Comparison of ENCODE assay signal across 14 cellular contexts in the genomic region with DNA sequence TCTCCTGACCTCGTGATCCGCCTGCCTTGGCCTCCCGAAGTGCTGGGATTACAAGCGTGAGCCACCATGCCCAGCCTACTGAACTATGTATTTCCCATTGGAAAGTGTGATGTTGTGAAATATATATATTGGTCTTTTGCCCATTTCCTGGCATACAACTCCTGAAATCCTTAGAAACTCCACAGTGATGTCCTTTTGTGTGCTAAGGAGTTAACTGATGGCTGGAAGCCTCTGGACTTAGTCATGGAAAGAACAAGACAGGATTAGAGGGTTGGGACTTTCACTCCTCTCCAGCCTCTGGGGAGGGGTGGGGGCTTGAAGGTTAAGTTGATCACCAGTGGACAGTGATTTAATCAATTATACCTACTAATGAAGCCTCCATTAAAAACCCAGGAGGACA. TPM values are rescaled to one million over a fixed set of nuclear protein-coding genes. Genes with fewer than 3 reads are reported as not detected.
A peak's percentile ranks its signal among the peaks of the same experiment; 100 is the strongest.
DNase-seq lines count a peak whose midpoint lies in the region; ATAC-seq and TF ChIP-seq lines count a peak whose summit lies in the region.
"Had no signal": no experiment of that assay in that cellular context is flagged by ENCODE, and none has a peak within 500 bp of the region (broad histone marks: within the 10 kb centered on the region; RNA-seq: fewer than 3 reads in every experiment).

No MANE protein-coding gene starts in this region.

- peaks cover 95% of the 10 kb centered on the region for H3K4me1 ChIP-seq in CD4-positive, CD25-positive, alpha-beta regulatory T cell (ENCODE audit: control insufficient read depth, insufficient read depth, low read length, poor library complexity, severe bottlenecking)

- H3K4me3 ChIP-seq in CD4-positive, CD25-positive, alpha-beta regulatory T cell (ENCODE audit: low read depth, low read length), result peak overlapping the region; percentile 64
- H3K4me3 ChIP-seq: pancreas, testis had no signal

- ATAC-seq in CD4-positive, CD25-positive, alpha-beta regulatory T cell (ENCODE audit: low read depth in 2 of 2), result no peak
- no peak for ATAC-seq in natural killer cell
- ATAC-seq in GM21717 (IDR thresholded peaks at IDR 0.05; ENCODE audit: unreplicated experiment), result no peak
- ATAC-seq: pancreas had no signal

- no peak for DNase-seq in CD4-positive, CD25-positive, alpha-beta regulatory T cell
- DNase-seq in HS-5 (ENCODE audit: low read depth) (peak; percentile 32), chondrocyte (ENCODE audit: low spot score) (no peak), natural killer cell (no peak), AG08396 (ENCODE audit: low spot score) (no peak), epidermal melanocyte (ENCODE audit: insufficient read length, low spot score) (no peak), NCI-H1105 (lab: John Stamatoyannopoulos, UW) (no peak)
- DNase-seq: activated CD8-positive, alpha-beta memory T cell treated with anti-CD3 and anti-CD28 coated beads, Interleukin-2, amount 50 U/mL, for 4 hours; amniotic stem cell; BE2C; NCI-H1092 treated with DMSO at 0.1 percent for 48 hours; pancreas; testis had no signal

- peaks cover 19% of the 10 kb centered on the region for H3K36me3 Mint-ChIP-seq in CD4-positive, CD25-positive, alpha-beta regulatory T cell
- H3K36me3 Mint-ChIP-seq in chondrocyte (ENCODE audit: low read depth) (no peaks in the 10 kb centered on the region), natural killer cell (no peaks in the 10 kb centered on the region)

- H3K4me3 Mint-ChIP-seq in CD4-positive, CD25-positive, alpha-beta regulatory T cell, result peak overlapping the region; percentile 60 to 86 (median 66)
- no peak overlapping the region for H3K4me3 Mint-ChIP-seq in chondrocyte (ENCODE audit: unreplicated experiment)
- H3K4me3 Mint-ChIP-seq in natural killer cell, result no peak overlapping the region

- no peaks in the 10 kb centered on the region for H3K27me3 ChIP-seq in CD4-positive, CD25-positive, alpha-beta regulatory T cell (ENCODE audit: control insufficient read depth, insufficient read depth, low read length)
- H3K27me3 ChIP-seq: BE2C, pancreas, testis had no signal

- intact Hi-C loops in natural killer cell (cut with micrococcal nuclease), result no loop called here

- H3K4me1 Mint-ChIP-seq in CD4-positive, CD25-positive, alpha-beta regulatory T cell, result peaks cover 34 to 92% (median 64%) of the 10 kb centered on the region in 4 donors
- peaks cover 74% of the 10 kb centered on the region for H3K4me1 Mint-ChIP-seq in chondrocyte (ENCODE audit: low read depth)
- peaks cover 58 to 63% of the 10 kb centered on the region in 2 donors for H3K4me1 Mint-ChIP-seq in natural killer cell

- no peaks in the 10 kb centered on the region for H3K36me3 ChIP-seq in CD4-positive, CD25-positive, alpha-beta regulatory T cell (ENCODE audit: control insufficient read depth, insufficient read depth, low read length)
- H3K36me3 ChIP-seq: pancreas had no signal

- peak overlapping the region in 2 of 3 donors; percentile 20 to 81 for H3K27ac Mint-ChIP-seq in CD4-positive, CD25-positive, alpha-beta regulatory T cell
- H3K27ac Mint-ChIP-seq in chondrocyte (ENCODE audit: unreplicated experiment), result peak overlapping the region; percentile 32
- H3K27ac Mint-ChIP-seq in natural killer cell, result peak overlapping the region; percentile 55 to 82

- no peaks in the 10 kb centered on the region for H3K27me3 Mint-ChIP-seq in CD4-positive, CD25-positive, alpha-beta regulatory T cell
- H3K27me3 Mint-ChIP-seq in chondrocyte (ENCODE audit: low read depth) (no peaks in the 10 kb centered on the region), natural killer cell (ENCODE audit: low read depth in 2 of 2) (no peaks in the 10 kb centered on the region)

- TF ChIP-seq CTCF in chondrocyte (IDR thresholded peaks at IDR 0.05) (no peak), natural killer cell (IDR thresholded peaks at IDR 0.05) (no peak)

- peak overlapping the region; percentile 61 for H3K27ac ChIP-seq in CD4-positive, CD25-positive, alpha-beta regulatory T cell (ENCODE audit: insufficient read depth, low read length, poor library complexity, severe bottlenecking)
- H3K27ac ChIP-seq: pancreas had no signal

- no peaks in the 10 kb centered on the region for H3K9me3 Mint-ChIP-seq in CD4-positive, CD25-positive, alpha-beta regulatory T cell
- H3K9me3 Mint-ChIP-seq in chondrocyte (ENCODE audit: low read depth), result no peaks in the 10 kb centered on the region
- no peaks in the 10 kb centered on the region for H3K9me3 Mint-ChIP-seq in natural killer cell

- H3K9me3 ChIP-seq in CD4-positive, CD25-positive, alpha-beta regulatory T cell (ENCODE audit: control insufficient read depth in 2 of 2, low read length in 2 of 2), result no peaks in the 10 kb centered on the region
- H3K9me3 ChIP-seq: BE2C, pancreas, testis had no signal

RNA-seq across cellular contexts. Expression of gene PANK2, which starts 7.1 kb away (rescaled TPM):
- 63.2 TPM for total RNA-seq in CD4-positive, CD25-positive, alpha-beta regulatory T cell
- 10 to 100 TPM; 44.4 to 59.3 (median 49.8) TPM for polyA plus RNA-seq in CD4-positive, CD25-positive, alpha-beta regulatory T cell
- total RNA-seq in chondrocyte (38.2 to 45.3 TPM (median 39.7 TPM) in 3 replicates), natural killer cell (10 to 100 TPM; 50.5 to 74.3 (median 61.3) TPM)

RNA-seq across cellular contexts. Expression of gene MAVS, which starts 49.7 kb away (rescaled TPM):
- total RNA-seq in CD4-positive, CD25-positive, alpha-beta regulatory T cell, result 26.1 TPM
- polyA plus RNA-seq in CD4-positive, CD25-positive, alpha-beta regulatory T cell, result 1 to 10 TPM; 3.5 to 4.7 (median 3.8) TPM
- total RNA-seq in chondrocyte (37.9 to 41.6 TPM (median 38.8 TPM) in 3 replicates), natural killer cell (10 to 100 TPM; 23.1 to 30.8 (median 26.4) TPM)

Comparison
In these comparisons a context has a peak if more than half of its experiments do, and no peak if none do; other contexts are left out.
1. H3K4me3 Mint-ChIP-seq: peak in CD4-positive, CD25-positive, alpha-beta regulatory T cell (4 of 4); none in chondrocyte (single experiment) and natural killer cell (single experiment).
2. Peak in every context shown above with its lines, with median percentiles within 50 percentile points of each other: H3K27ac Mint-ChIP-seq.